In genomic region chr5:83036991-83037390, GRCh38 we compare ENCODE assay signal across 16 cellular contexts.
"Had no signal": no experiment of that assay in that cellular context is flagged by ENCODE, and none has a peak within 500 bp of the region (broad histone marks: within the 10 kb centered on the region; RNA-seq: fewer than 3 reads in every experiment).

No MANE protein-coding gene starts in this region.

- H3K27me3 Mint-ChIP-seq: activated CD4-positive, alpha-beta memory T cell treated with anti-CD3 and anti-CD28 coated beads for 36 hours; activated naive CD8-positive, alpha-beta T cell treated with anti-CD3 and anti-CD28 coated beads, Interleukin-2, amount 10 ng/mL, durations not matched to agents 7 days and 5 days had no signal

- H3K9me3 ChIP-seq: pancreas, right atrium auricular region, SJSA1, tibial nerve had no signal

- H3K27me3 ChIP-seq: pancreas, right atrium auricular region, SJSA1, tibial nerve had no signal

- FAIRE-seq: pancreas had no signal

- H3K36me3 Mint-ChIP-seq: activated CD4-positive, alpha-beta memory T cell treated with anti-CD3 and anti-CD28 coated beads for 36 hours; activated naive CD8-positive, alpha-beta T cell treated with anti-CD3 and anti-CD28 coated beads, Interleukin-2, amount 10 ng/mL, durations not matched to agents 7 days and 5 days; natural killer cell treated with Interleukin-12 subunit alpha and Interleukin-12 subunit beta and Interleukin-15 and Interleukin-18, amount 100 ng/mL, for 72 hours; stimulated activated effector memory CD8-positive, alpha-beta T cell treated with anti-CD3 and anti-CD28 coated beads, Interleukin-12 subunit alpha, Interleukin-12 subunit beta, amount 100 ng/mL, for 72 hours had no signal

- H3K4me1 ChIP-seq: pancreas had no signal

- H3K4me1 Mint-ChIP-seq: stimulated activated effector memory CD8-positive, alpha-beta T cell treated with anti-CD3 and anti-CD28 coated beads, Interleukin-12 subunit alpha, Interleukin-12 subunit beta, amount 100 ng/mL, for 72 hours had no signal

- H3K27ac ChIP-seq: coronary artery, pancreas, right atrium auricular region, SJSA1, skin epidermis, tibial nerve had no signal

- H3K4me3 Mint-ChIP-seq: activated CD4-positive, alpha-beta memory T cell treated with anti-CD3 and anti-CD28 coated beads for 36 hours; activated naive CD8-positive, alpha-beta T cell treated with anti-CD3 and anti-CD28 coated beads, Interleukin-2, amount 10 ng/mL, durations not matched to agents 7 days and 5 days; natural killer cell treated with Interleukin-12 subunit alpha and Interleukin-12 subunit beta and Interleukin-15 and Interleukin-18, amount 100 ng/mL, for 72 hours; stimulated activated effector memory CD8-positive, alpha-beta T cell treated with anti-CD3 and anti-CD28 coated beads, Interleukin-12 subunit alpha, Interleukin-12 subunit beta, amount 100 ng/mL, for 72 hours had no signal

- H3K36me3 ChIP-seq: pancreas, right atrium auricular region, SJSA1, tibial nerve had no signal

- H3K9me3 Mint-ChIP-seq: activated CD4-positive, alpha-beta memory T cell treated with anti-CD3 and anti-CD28 coated beads for 36 hours; natural killer cell treated with Interleukin-12 subunit alpha and Interleukin-12 subunit beta and Interleukin-15 and Interleukin-18, amount 100 ng/mL, for 72 hours; stimulated activated effector memory CD8-positive, alpha-beta T cell treated with anti-CD3 and anti-CD28 coated beads, Interleukin-12 subunit alpha, Interleukin-12 subunit beta, amount 100 ng/mL, for 72 hours had no signal

- H3K27ac Mint-ChIP-seq: activated CD4-positive, alpha-beta memory T cell treated with anti-CD3 and anti-CD28 coated beads for 36 hours; activated naive CD8-positive, alpha-beta T cell treated with anti-CD3 and anti-CD28 coated beads, Interleukin-2, amount 10 ng/mL, durations not matched to agents 7 days and 5 days; natural killer cell treated with Interleukin-12 subunit alpha and Interleukin-12 subunit beta and Interleukin-15 and Interleukin-18, amount 100 ng/mL, for 72 hours; stimulated activated effector memory CD8-positive, alpha-beta T cell treated with anti-CD3 and anti-CD28 coated beads, Interleukin-12 subunit alpha, Interleukin-12 subunit beta, amount 100 ng/mL, for 72 hours had no signal

- H3K4me3 ChIP-seq: coronary artery, pancreas, right atrium auricular region, SJSA1, skin epidermis, tibial nerve had no signal

- DNase-seq: activated CD4-positive, alpha-beta memory T cell treated with anti-CD3 and anti-CD28 coated beads for 36 hours; activated CD4-positive, alpha-beta T cell treated with anti-CD3 and anti-CD28 coated beads for 1 hour; activated naive CD8-positive, alpha-beta T cell treated with anti-CD3 and anti-CD28 coated beads, Interleukin-2, amount 10 ng/mL, durations not matched to agents 7 days and 5 days; activated T-cell treated with anti-CD3 and anti-CD28 coated beads, Interleukin-2, amount 50 U/mL, for 48 hours; aorta; central memory CD4-positive, alpha-beta T cell; effector memory CD4-positive, alpha-beta T cell; pancreas; T-helper 9 cell had no signal
